ENCODE assay signal across 20 cellular contexts in genomic region chrX:16312761-16313623, GRCh38.
DNase-seq lines count a peak whose midpoint lies in the region; ATAC-seq, FAIRE-seq and TF ChIP-seq lines count a peak whose summit lies in the region.
"Had no signal": no experiment of that assay in that cellular context is flagged by ENCODE, and none has a peak within 500 bp of the region (broad histone marks: within the 10 kb centered on the region; RNA-seq: fewer than 3 reads in every experiment).

No MANE protein-coding gene starts in this region.

- no peaks in the 10 kb centered on the region for H3K4me1 Mint-ChIP-seq in natural killer cell treated with Interleukin-12 subunit alpha and Interleukin-12 subunit beta and Interleukin-15 and Interleukin-18, amount 100 ng/mL, for 72 hours (ENCODE audit: low read depth in 2 of 2)
- H3K4me1 Mint-ChIP-seq: B cell had no signal

- H3K56ac ChIP-seq in H1 (replicated peaks; ENCODE audit: insufficient read length, low read depth, low read length) = no peak overlapping the region

- no peak overlapping the region for H2AFZ ChIP-seq in H1 (ENCODE audit: low read length)
- H2AFZ ChIP-seq: GM23248 had no signal

- no peaks in the 10 kb centered on the region for H3K79me1 ChIP-seq in H1 (ENCODE audit: low read depth, low read length)

- TF ChIP-seq POLR2A in H1 (IDR thresholded peaks at IDR 0.05; ENCODE audit: control extremely low read depth in 1 of 2, low read depth in 2 of 2, low read length in 2 of 2) = no peak

- no peak for TF ChIP-seq CTCF in H1 (IDR thresholded peaks at IDR 0.05; ENCODE audit: control extremely low read depth in 1 of 3, insufficient read depth in 1 of 3, low read depth in 1 of 3, low read length in 3 of 3)

- no peaks in the 10 kb centered on the region for H3K9me3 Mint-ChIP-seq in natural killer cell treated with Interleukin-12 subunit alpha and Interleukin-12 subunit beta and Interleukin-15 and Interleukin-18, amount 100 ng/mL, for 72 hours
- H3K9me3 Mint-ChIP-seq: CD4-positive, alpha-beta T cell; HFFc6 had no signal

- peak overlapping the region; percentile 14 to 45; a peak in 2 of 4 replicates for H3K4me2 ChIP-seq in H1 (ENCODE audit: insufficient read depth in 1 of 2, low read depth in 2 of 2, low read length in 2 of 2)

- FAIRE-seq in H1 (lab: Jason Lieb, UNC) = peak; percentile 55
- FAIRE-seq: A204.1, GM12878, GM18507, HTR-8/SVneo had no signal

- H3K23ac ChIP-seq in H1 (ENCODE audit: insufficient read length) = no peak overlapping the region

- H2BK5ac ChIP-seq in H1 (ENCODE audit: low read depth, low read length) = peak overlapping the region; percentile 71; the same call in 1 of the 2 replicates

- H3K23me2 ChIP-seq in H1 (ENCODE audit: low read depth, low read length) = no peaks in the 10 kb centered on the region

- WGBS in H1 (ENCODE audit: extremely low coverage in 1 of 2, insufficient coverage in 1 of 2, insufficient read length in 1 of 2, insufficient replicate concordance in 2 of 2, low coverage in 1 of 2, low lambda C conversion rate in 2 of 2, missing lambda C conversion rate in 1 of 2), 2 experiments = 10% methylated on average over 7 of the region's 13 CpGs; no CpG with 5 or more reads in 1 of the 2 experiments

- DNase-seq in H1 (ENCODE audit: low read depth in 1 of 2, low spot score in 2 of 2) (peak in 1 of 2 experiments; percentile 2), germinal center (ENCODE audit: low spot score) (no peak), dermis blood vessel endothelial cell (no peak)
- DNase-seq in natural killer cell treated with Interleukin-12 subunit alpha and Interleukin-12 subunit beta and Interleukin-15 and Interleukin-18, amount 100 ng/mL, for 72 hours (ENCODE audit: low spot score) = no peak
- DNase-seq: C1 segment of cervical spinal cord; Calu3; CD4-positive, alpha-beta T cell; DMS 273 treated with DMSO at 0.1 percent for 48 hours; GM23248; HCEC 1CT; HFFc6; IMR-90 had no signal

- no peak overlapping the region for H3K4me3 Mint-ChIP-seq in natural killer cell treated with Interleukin-12 subunit alpha and Interleukin-12 subunit beta and Interleukin-15 and Interleukin-18, amount 100 ng/mL, for 72 hours
- H3K4me3 Mint-ChIP-seq: B cell; CD4-positive, alpha-beta T cell; HFFc6 had no signal

- peak overlapping the region; percentile 83 for H4K5ac ChIP-seq in H1 (ENCODE audit: insufficient read length, low read depth, low read length)

- no peak overlapping the region for H3K14ac ChIP-seq in H1 (ENCODE audit: insufficient read length)

- peaks cover 40% of the 10 kb centered on the region for H3K4me1 ChIP-seq in HUES48 (ENCODE audit: control insufficient read depth, insufficient read depth, low read length)
- H3K4me1 ChIP-seq in H1 (replicated peaks in 1 of 4; ENCODE audit: control insufficient read depth in 3 of 4, insufficient read depth in 4 of 4, low read length in 3 of 4) = peaks cover 0 to 10% (median 5%) of the 10 kb centered on the region in 4 experiments; a peak in 4 of 7 replicates
- H3K4me1 ChIP-seq in iPS-20b (ENCODE audit: insufficient read depth, low read length) = peaks cover 11% of the 10 kb centered on the region

- peak overlapping the region; percentile 74 for H3K27ac ChIP-seq in HUES48 (ENCODE audit: low read depth, low read length)
- no peak overlapping the region for H3K27ac ChIP-seq in H1 (ENCODE audit: low read depth, low read length)
- peak overlapping the region; percentile 62 for H3K27ac ChIP-seq in iPS-20b (ENCODE audit: low read length)
- H3K27ac ChIP-seq: GM23248 had no signal

- ATAC-seq in GM19035 (IDR thresholded peaks at IDR 0.05; ENCODE audit: unreplicated experiment) = no peak
- ATAC-seq in natural killer cell treated with Interleukin-12 subunit alpha and Interleukin-12 subunit beta and Interleukin-15 and Interleukin-18, amount 100 ng/mL, for 72 hours = no peak
- ATAC-seq: GM12878 had no signal

- no peak overlapping the region; the same call in 1 of the 2 replicates for H3K18ac ChIP-seq in H1 (ENCODE audit: extremely low read depth, low read length)

- H4K20me1 ChIP-seq in H1 (replicated peaks in 1 of 2; ENCODE audit: control insufficient read depth in 1 of 2, insufficient read depth in 2 of 2, low read length in 2 of 2) = no peaks in the 10 kb centered on the region

- 0 out of 2 replicates have a peak overlapping the region, but pooled peaks have one; percentile 50 for H2BK12ac ChIP-seq in H1 (ENCODE audit: low read depth, low read length)

- no peak for TF ChIP-seq RAD21 in H1 (IDR thresholded peaks at IDR 0.05 in 1 of 2, conservative IDR thresholded peaks at IDR 0.05 in 1 of 2; ENCODE audit: low read depth in 2 of 2, low read length in 2 of 2)

- H3K4me3 ChIP-seq in HUES48 (ENCODE audit: low read depth, low read length) = no peak overlapping the region
- H3K4me3 ChIP-seq in H1 (ENCODE audit: extremely low read depth in 1 of 4, insufficient read depth in 2 of 4, low read depth in 3 of 4, low read length in 4 of 4) = 0 out of 8 replicates have a peak overlapping the region, but pooled peaks of 1 of the 4 experiments have one; percentile 6
- peak overlapping the region; percentile 21; the same call in 1 of the 2 replicates for H3K4me3 ChIP-seq in iPS-20b (ENCODE audit: low read length)
- H3K4me3 ChIP-seq: GM12878, GM23248 had no signal

- H3K27me3 ChIP-seq in HUES48 (ENCODE audit: control insufficient read depth, insufficient read depth, low read length) (no peaks in the 10 kb centered on the region), H1 (replicated peaks in 1 of 4; ENCODE audit: control insufficient read depth in 3 of 4, extremely low read depth in 1 of 4, insufficient read depth in 3 of 4, low read length in 3 of 4) (no peaks in the 10 kb centered on the region), iPS-20b (ENCODE audit: insufficient read depth, low read length) (no peaks in the 10 kb centered on the region)

- H4K8ac ChIP-seq in H1 (ENCODE audit: extremely low read depth, insufficient read depth, low read length) = no peak overlapping the region

- H3K79me2 ChIP-seq in H1 (ENCODE audit: control insufficient read depth in 1 of 2, insufficient read depth in 2 of 2, low read length in 2 of 2) = no peaks in the 10 kb centered on the region

- H2BK15ac ChIP-seq in H1 (ENCODE audit: low read length) = no peak overlapping the region

- CTCF ChIA-PET in H1 (lab: Charles Lee; ENCODE audit: partially characterized antibody) = no interaction called here

- no peak overlapping the region for H3K27ac Mint-ChIP-seq in natural killer cell treated with Interleukin-12 subunit alpha and Interleukin-12 subunit beta and Interleukin-15 and Interleukin-18, amount 100 ng/mL, for 72 hours
- H3K27ac Mint-ChIP-seq: B cell; CD4-positive, alpha-beta T cell; HFFc6 had no signal

- H3K36me3 Mint-ChIP-seq in natural killer cell treated with Interleukin-12 subunit alpha and Interleukin-12 subunit beta and Interleukin-15 and Interleukin-18, amount 100 ng/mL, for 72 hours = no peaks in the 10 kb centered on the region

- H2AK5ac ChIP-seq in H1 (ENCODE audit: low read depth, low read length) = no peak overlapping the region

- H3K27me3 Mint-ChIP-seq in natural killer cell treated with Interleukin-12 subunit alpha and Interleukin-12 subunit beta and Interleukin-15 and Interleukin-18, amount 100 ng/mL, for 72 hours = peaks cover 8 to 18% of the 10 kb centered on the region in 2 donors

- POLR2A ChIA-PET in H1 (lab: Charles Lee; ENCODE audit: partially characterized antibody) = no interaction called here

- H3K9ac ChIP-seq in HUES48 (ENCODE audit: low read depth, low read length) = no peak overlapping the region; the same call in 1 of the 2 replicates
- H3K9ac ChIP-seq in H1 (replicated peaks in 1 of 4; ENCODE audit: extremely low read depth in 1 of 4, low read depth in 3 of 4, low read length in 3 of 4) = no peak overlapping the region
- peak overlapping the region; percentile 32; the same call in 1 of the 2 replicates for H3K9ac ChIP-seq in iPS-20b (ENCODE audit: low read depth, low read length)
- H3K9ac ChIP-seq: GM23248 had no signal

- no peak overlapping the region for H2BK20ac ChIP-seq in H1 (ENCODE audit: low read length)

- no peak overlapping the region for H3K4ac ChIP-seq in H1 (replicated peaks; ENCODE audit: insufficient read length, low read depth, low read length)

- H2BK120ac ChIP-seq in H1 (replicated peaks; ENCODE audit: low read depth, low read length) = peak overlapping the region; percentile 64

- H4K91ac ChIP-seq in H1 (replicated peaks; ENCODE audit: insufficient read length, low read length) = no peak overlapping the region

- H3K36me3 ChIP-seq in HUES48 (ENCODE audit: control insufficient read depth, insufficient read depth, low read length) = no peaks in the 10 kb centered on the region
- H3K36me3 ChIP-seq in H1 (ENCODE audit: control insufficient read depth in 2 of 4, insufficient read depth in 4 of 4, low read length in 3 of 4) = no peaks in the 10 kb centered on the region
- no peaks in the 10 kb centered on the region for H3K36me3 ChIP-seq in iPS-20b (ENCODE audit: insufficient read depth, low read depth, low read length)

- TF ChIP-seq EP300 in H1 (IDR thresholded peaks at IDR 0.05; ENCODE audit: borderline replicate concordance in 1 of 2, low read depth in 2 of 2, low read length in 2 of 2) = no peak

- H3K9me3 ChIP-seq in HUES48 (ENCODE audit: control insufficient read depth, insufficient read depth, low read length) (no peaks in the 10 kb centered on the region), H1 (ENCODE audit: insufficient read depth in 2 of 2, low read depth in 1 of 2, low read length in 1 of 2) (no peaks in the 10 kb centered on the region), iPS-20b (ENCODE audit: insufficient read depth, low read depth, low read length) (no peaks in the 10 kb centered on the region)

TF ChIP-seq in H1, 55 proteins besides CTCF, POLR2A, EP300 and RAD21:
- no peak for TF ChIP-seq BACH1 (IDR thresholded peaks at IDR 0.05; ENCODE audit: low read length)
- no peak for TF ChIP-seq EGR1 (IDR thresholded peaks at IDR 0.05; ENCODE audit: borderline replicate concordance, low read depth, low read length)
- TF ChIP-seq CTBP2 (IDR thresholded peaks at IDR 0.05; ENCODE audit: borderline replicate concordance, insufficient read depth, insufficient read length, low read length) = no peak
- no peak for TF ChIP-seq FOSL1 (IDR thresholded peaks at IDR 0.05; ENCODE audit: insufficient read depth, low read depth, low read length)
TF ChIP-seq in H1: peak in this region for 0.
